Comparison of ENCODE assay signal across 14 cellular contexts in the genomic region with DNA sequence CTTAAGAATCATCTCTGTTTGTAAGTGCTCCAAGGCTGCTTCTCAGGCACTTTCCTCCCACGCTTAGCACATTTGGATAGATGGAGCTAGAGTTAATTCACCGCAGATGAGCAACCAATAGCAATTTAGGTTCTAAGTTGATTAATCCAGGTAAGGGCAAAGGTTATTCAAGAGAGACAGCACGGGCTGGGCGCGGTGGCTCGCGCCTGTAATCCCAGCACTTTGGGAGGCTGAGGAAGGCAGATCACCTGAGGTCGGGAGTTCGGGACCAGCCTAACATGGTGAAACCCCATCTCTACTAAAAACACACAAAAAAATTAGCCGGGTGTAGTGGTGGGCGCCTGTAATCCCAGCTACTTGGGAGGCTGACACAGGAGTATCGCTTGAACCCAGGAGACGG. TPM values are rescaled to one million over a fixed set of nuclear protein-coding genes. Genes with fewer than 3 reads are reported as not detected.
"Had no signal": no experiment of that assay in that cellular context is flagged by ENCODE, and none has a peak within 500 bp of the region (broad histone marks: within the 10 kb centered on the region; RNA-seq: fewer than 3 reads in every experiment).

No MANE protein-coding gene starts in this region.

RNA-seq across cellular contexts. Expression of a gene that starts 54.5 kb away (rescaled TPM):
- total RNA-seq: activated B cell treated with CpG ODN at 0.5 μM for 24 hours; activated CD4-positive, alpha-beta memory T cell treated with anti-CD3 and anti-CD28 coated beads for 36 hours; activated CD4-positive, alpha-beta memory T cell treated with anti-CD3 and anti-CD28 coated beads, Interleukin-2, amount 10 ng/mL, durations not matched to agents 7 days and 5 days; activated CD4-positive, alpha-beta T cell treated with anti-CD3 and anti-CD28 coated beads for 36 hours; activated CD4-positive, alpha-beta T cell treated with anti-CD3 and anti-CD28 coated beads, Interleukin-2, amount 10 ng/mL, durations not matched to agents 24 days and 14 days; activated CD4-positive, alpha-beta T cell treated with anti-CD3 and anti-CD28 coated beads, Interleukin-2, amount 10 ng/mL, durations not matched to agents 7 days and 5 days; activated CD8-positive, alpha-beta memory T cell treated with anti-CD3 and anti-CD28 coated beads for 36 hours; activated CD8-positive, alpha-beta memory T cell treated with anti-CD3 and anti-CD28 coated beads, Interleukin-2, amount 10 ng/mL, durations not matched to agents 7 days and 5 days; activated CD8-positive, alpha-beta T cell treated with anti-CD3 and anti-CD28 coated beads for 36 hours; activated CD8-positive, alpha-beta T cell treated with anti-CD3 and anti-CD28 coated beads, Interleukin-2, amount 10 ng/mL, durations not matched to agents 7 days and 5 days; T-cell; T-helper 1 cell treated with Interleukin-12 subunit alpha and Interleukin-12 subunit beta and Interleukin-4 antibody, amounts not matched to agents 30 ng/mL and 1 ng/mL, for 36 hours; T-helper 17 cell; T-helper 2 cell treated with Interferon-gamma antibody and Interleukin-4, amounts not matched to agents 100 ng/mL and 5 ng/mL, for 36 hours had no signal
